In genomic region chr7:42832672-42833071, GRCh38 we compare ENCODE assay signal across 1 cellular context.
TF ChIP-seq lines count a peak whose summit lies in the region.

No MANE protein-coding gene starts in this region.

TF ChIP-seq in GM23338, 12 proteins besides CTCF, POLR2A, EP300 and RAD21 (continued from another document):
- TF ChIP-seq JUNB (IDR thresholded peaks at IDR 0.05; ENCODE audit: unreplicated experiment) (no peak), EZH2 (IDR thresholded peaks at IDR 0.05; ENCODE audit: low read depth, unreplicated experiment) (no peak), EZH2phosphoT487 (IDR thresholded peaks at IDR 0.05; ENCODE audit: unreplicated experiment) (no peak), REST (IDR thresholded peaks at IDR 0.05; ENCODE audit: unreplicated experiment) (no peak), POLR2AphosphoS5 (IDR thresholded peaks at IDR 0.05; ENCODE audit: low read depth) (no peak)
